ENCODE assay signal across 9 cellular contexts in the genomic region with DNA sequence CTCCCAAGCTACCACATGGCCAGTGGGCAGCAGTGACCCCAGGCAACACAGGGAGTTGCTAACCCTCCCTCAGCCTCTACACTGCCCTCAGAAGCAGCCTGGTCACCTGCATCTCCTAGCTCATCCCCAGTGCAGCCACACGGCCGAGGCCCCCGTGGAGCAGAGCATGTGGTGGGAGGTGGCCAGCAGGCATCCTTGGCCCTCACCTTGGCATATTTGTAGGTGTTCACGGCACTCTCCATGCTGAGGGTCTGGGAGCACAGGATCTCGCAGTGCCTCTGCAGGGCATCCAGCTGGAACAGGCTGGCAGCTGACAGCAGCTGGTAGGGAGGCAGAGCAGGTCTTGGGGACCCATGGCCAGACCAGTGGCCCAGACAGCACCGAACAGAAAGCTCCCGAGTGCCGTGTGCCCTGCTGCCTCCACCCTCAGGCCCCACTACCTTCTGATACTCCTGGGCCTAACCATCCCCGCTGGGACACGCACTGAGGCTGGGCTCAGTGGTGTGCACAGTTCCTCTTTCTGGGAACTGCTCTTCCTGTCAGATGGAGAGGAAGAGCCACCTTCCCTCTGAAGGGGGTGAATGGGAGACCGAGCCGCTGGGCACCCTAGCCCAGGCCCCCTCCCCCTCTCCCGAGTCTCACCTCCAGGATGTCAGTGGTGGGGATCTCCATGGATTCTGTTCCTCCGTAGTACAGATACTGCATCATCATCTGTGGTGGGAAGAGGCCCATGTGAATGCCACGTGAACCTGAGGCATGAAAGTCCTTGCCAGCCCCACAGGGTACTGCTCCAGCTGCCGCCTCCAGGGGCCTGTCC. TPM values are rescaled to one million over a fixed set of nuclear protein-coding genes. Genes with fewer than 3 reads are reported as not detected.
DNase-seq lines count a peak whose midpoint lies in the region; ATAC-seq, FAIRE-seq and TF ChIP-seq lines count a peak whose summit lies in the region.
"Had no signal": no experiment of that assay in that cellular context is flagged by ENCODE, and none has a peak within 500 bp of the region (broad histone marks: within the 10 kb centered on the region; RNA-seq: fewer than 3 reads in every experiment).

No MANE protein-coding gene starts in this region.

- CTCF ChIA-PET in GM12878 (lab: Yijun Ruan, JAX), result interaction anchor here (0.7 to 3.6 kb wide), 9 partner anchors 9 to 346 kb away, joined by 3 to 14 read pairs (median 3); a partner anchor contains a TSS
- CTCF ChIA-PET in WTC11 (lab: Charles Lee), result interaction anchor here (1.1 to 7.4 kb wide), 2 partner anchors 19 to 20 kb away, joined by 3 to 55 read pairs; no protein-coding TSS in a partner anchor

- TF ChIP-seq EP300 in GM12878 (IDR thresholded peaks at IDR 0.05; ENCODE audit: borderline replicate concordance in 1 of 2, control insufficient read depth in 1 of 2, low read depth in 2 of 2, low read length in 2 of 2), result no peak; a peak in 1 of 4 replicates

- no peaks in the 10 kb centered on the region for H3K27me3 ChIP-seq in GM12878 (replicated peaks in 1 of 2; ENCODE audit: control insufficient read depth in 2 of 2, insufficient read depth in 2 of 2, low read length in 1 of 2)
- H3K27me3 ChIP-seq: uterus had no signal

- no peaks in the 10 kb centered on the region for H3K9me3 ChIP-seq in GM12878 (replicated peaks; ENCODE audit: control insufficient read depth, insufficient read depth, low read length)
- H3K9me3 ChIP-seq: uterus had no signal

- H3K36me3 Mint-ChIP-seq in WTC11, result peaks cover 9% of the 10 kb centered on the region; the same call in 1 of the 2 replicates

- H2AFZ ChIP-seq in GM12878 (ENCODE audit: control insufficient read depth, low read depth, low read length), result no peak overlapping the region

- H3K79me2 ChIP-seq in GM12878 (ENCODE audit: control insufficient read depth, insufficient read depth, low read length), result no peaks in the 10 kb centered on the region

- peak overlapping the region; percentile 25; the same call in 1 of the 2 replicates for H3K9ac ChIP-seq in GM12878 (ENCODE audit: control insufficient read depth, insufficient read depth, low read length)

- BruUV-seq in GM12878 (replicated peaks; lab: Mats Ljungman, UMichigan), result no TSS peak

- peak; percentile 40 for DNase-seq in Ammon's horn (ENCODE audit: low spot score)
- peak; percentile 42 for DNase-seq in GM12878 (ENCODE audit: low read depth, low spot score)
- DNase-seq in stimulated activated CD4-positive, alpha-beta T cell treated with anti-CD3 and anti-CD28 coated beads, Interleukin-4, amount 100 ng/mL, for 4 hours, result no peak
- DNase-seq in RCC 7860 (ENCODE audit: low spot score), result no peak
- no peak for DNase-seq in WTC11 (ENCODE audit: low spot score)
- DNase-seq in DMS 273 (lab: John Stamatoyannopoulos, UW; ENCODE audit: unreplicated experiment), result no peak
- DNase-seq: uterus had no signal

- TF ChIP-seq CTCF in GM12878 (IDR thresholded peaks at IDR 0.05 in 2 of 3, conservative IDR thresholded peaks at IDR 0.05 in 1 of 3; ENCODE audit: control insufficient read depth in 2 of 3, extremely low read depth in 1 of 3, insufficient read depth in 1 of 3, low read depth in 3 of 3, low read length in 3 of 3) (no peak), WTC11 (IDR thresholded peaks at IDR 0.05) (no peak)

- SMC1A ChIA-PET in GM12878 (lab: Charles Lee; ENCODE audit: uncharacterized antibody, unreplicated experiment), result interaction anchor here (1.1 to 3.3 kb wide), 5 partner anchors 9 to 343 kb away, joined by 3 to 14 read pairs (median 3); no protein-coding TSS in a partner anchor

- H3K4me2 ChIP-seq in GM12878 (ENCODE audit: control insufficient read depth, insufficient read depth), result peak overlapping the region; percentile 67

- H3K4me3 Mint-ChIP-seq in WTC11, result no peak overlapping the region

- no peak overlapping the region for H3K27ac Mint-ChIP-seq in WTC11

- H4K20me1 ChIP-seq in GM12878 (ENCODE audit: control insufficient read depth, insufficient read depth), result no peaks in the 10 kb centered on the region

- in situ Hi-C loops in GM12878 (cut with MboI), result loop anchor here (25.0 kb wide), 1 partner anchor 333 kb away; no protein-coding TSS in a partner anchor

- FAIRE-seq in GM12878 (lab: Jason Lieb, UNC), result peak; percentile 73
- FAIRE-seq in RCC 7860 (lab: Jason Lieb, UNC), result no peak

- WGBS in GM12878 (ENCODE audit: insufficient coverage, insufficient replicate concordance, low lambda C conversion rate, missing lambda C conversion rate), result 13% methylated on average over 16 of the region's 16 CpGs

- no peaks in the 10 kb centered on the region for H3K4me1 Mint-ChIP-seq in WTC11

- ATAC-seq in GM19351 (IDR thresholded peaks at IDR 0.05; ENCODE audit: unreplicated experiment), result peak; percentile 74
- peak; percentile 61 for ATAC-seq in HG03097 (IDR thresholded peaks at IDR 0.05; ENCODE audit: low FRiP score, unreplicated experiment)
- peak; percentile 87 for ATAC-seq in GM12878
- no peak for ATAC-seq in WTC11

- peaks cover 21% of the 10 kb centered on the region for H3K4me1 ChIP-seq in GM12878 (ENCODE audit: control insufficient read depth, insufficient read depth, low read length)
- H3K4me1 ChIP-seq: uterus had no signal

- RAD21 ChIA-PET in GM12878 (lab: Charles Lee; ENCODE audit: unreplicated experiment), result interaction anchor here (0.9 to 2.1 kb wide), 4 partner anchors 9 to 201 kb away, joined by 3 to 15 read pairs (median 4); no protein-coding TSS in a partner anchor

- H3K4me3 ChIP-seq in GM12878, result no peak overlapping the region; the same call in 1 of the 2 replicates
- H3K4me3 ChIP-seq: uterus had no signal

- no peaks in the 10 kb centered on the region for H3K9me3 Mint-ChIP-seq in WTC11

- peak; percentile 46; the same call in 1 of the 2 replicates for TF ChIP-seq POLR2A in GM12878 (IDR thresholded peaks at IDR 0.05; ENCODE audit: low read depth, low read length)

- peak overlapping the region; percentile 45 for H3K27ac ChIP-seq in GM12878 (ENCODE audit: control insufficient read depth, insufficient read depth)

- POLR2A ChIA-PET in GM12878 (lab: Charles Lee), result interaction anchor here (0.6 to 1.7 kb wide), 2 partner anchors 9 to 20 kb away, joined by 3 to 8 read pairs; no protein-coding TSS in a partner anchor
- POLR2A ChIA-PET in WTC11 (lab: Charles Lee), result no interaction called here

- H3K27me3 Mint-ChIP-seq in WTC11 (ENCODE audit: low read depth), result no peaks in the 10 kb centered on the region

- no peak for TF ChIP-seq RAD21 in GM12878 (IDR thresholded peaks at IDR 0.05; ENCODE audit: insufficient read depth, low read depth, low read length)

- H3K36me3 ChIP-seq in GM12878 (ENCODE audit: control insufficient read depth in 2 of 2, insufficient read depth in 2 of 2, low read length in 1 of 2), result peaks cover 6 to 9% of the 10 kb centered on the region in 2 experiments; a peak in 3 of 4 replicates
- H3K36me3 ChIP-seq: uterus had no signal

- intact Hi-C loops in GM12878 (cut with micrococcal nuclease; ENCODE audit: unreplicated experiment), result no loop called here

TF ChIP-seq in GM12878, 131 proteins besides CTCF, POLR2A, EP300 and RAD21 (continues in another document):
- TF ChIP-seq TCF12 (IDR thresholded peaks at IDR 0.05; ENCODE audit: low read depth, low read length) (peak; percentile 46; the same call in 1 of the 2 replicates), ZZZ3 (IDR thresholded peaks at IDR 0.05; ENCODE audit: control insufficient read depth, insufficient read length, low read depth) (no peak)
- TF ChIP-seq, protein P1, sequence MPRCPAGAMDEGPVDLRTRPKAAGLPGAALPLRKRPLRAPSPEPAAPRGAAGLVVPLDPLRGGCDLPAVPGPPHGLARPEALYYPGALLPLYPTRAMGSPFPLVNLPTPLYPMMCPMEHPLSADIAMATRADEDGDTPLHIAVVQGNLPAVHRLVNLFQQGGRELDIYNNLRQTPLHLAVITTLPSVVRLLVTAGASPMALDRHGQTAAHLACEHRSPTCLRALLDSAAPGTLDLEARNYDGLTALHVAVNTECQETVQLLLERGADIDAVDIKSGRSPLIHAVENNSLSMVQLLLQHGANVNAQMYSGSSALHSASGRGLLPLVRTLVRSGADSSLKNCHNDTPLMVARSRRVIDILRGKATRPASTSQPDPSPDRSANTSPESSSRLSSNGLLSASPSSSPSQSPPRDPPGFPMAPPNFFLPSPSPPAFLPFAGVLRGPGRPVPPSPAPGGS (IDR thresholded peaks at IDR 0.05; ENCODE audit: borderline replicate concordance, insufficient read depth, low read depth, low read length, poor library complexity, severe bottlenecking), result no peak

TF ChIP-seq in WTC11, 78 proteins besides CTCF, POLR2A, EP300 and RAD21 (continues in another document):
- no peak for TF ChIP-seq KAT7 (CRISPR knock-in tag; IDR thresholded peaks at IDR 0.05; ENCODE audit: borderline replicate concordance)
- TF ChIP-seq PRRX2 (CRISPR knock-in tag; IDR thresholded peaks at IDR 0.05), result no peak
- no peak for TF ChIP-seq SP1 (CRISPR knock-in tag; conservative IDR thresholded peaks at IDR 0.05)
- no peak for TF ChIP-seq MXD4 (CRISPR knock-in tag; IDR thresholded peaks at IDR 0.05; ENCODE audit: borderline replicate concordance)
- TF ChIP-seq GRHL2 (CRISPR knock-in tag; IDR thresholded peaks at IDR 0.05; ENCODE audit: insufficient replicate concordance, severe bottlenecking), result no peak
- no peak for TF ChIP-seq ZNF416 (CRISPR knock-in tag; IDR thresholded peaks at IDR 0.05)
- no peak for TF ChIP-seq FOXK1 (CRISPR knock-in tag; IDR thresholded peaks at IDR 0.05)
- TF ChIP-seq, protein P2, sequence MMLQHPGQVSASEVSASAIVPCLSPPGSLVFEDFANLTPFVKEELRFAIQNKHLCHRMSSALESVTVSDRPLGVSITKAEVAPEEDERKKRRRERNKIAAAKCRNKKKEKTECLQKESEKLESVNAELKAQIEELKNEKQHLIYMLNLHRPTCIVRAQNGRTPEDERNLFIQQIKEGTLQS (CRISPR knock-in tag; conservative IDR thresholded peaks at IDR 0.05), result no peak

RNA-seq across cellular contexts. Expression of a gene that starts 48.8 kb away (rescaled TPM):
- total RNA-seq in GM12878 (2013; cell fraction: nucleolus; rRNA removed), result 84.6 and 91.9 TPM in 2 replicates
- 45.2 and 52.2 TPM in 2 replicates for total RNA-seq in GM12878 (2014; rRNA removed)
- total RNA-seq in GM12878 (2014; rRNA removed; fragmentation: Illumina TruSeq; extraction: Trizol), result 57.3 and 59.3 TPM in 2 replicates
- 92.3 and 93.8 TPM in 2 replicates for total RNA-seq in GM12878 (2021)
- 39.1 TPM for polyA plus RNA-seq in GM12878 (2011; ENCODE audit: low read depth)
- polyA plus RNA-seq in GM12878 (2011; rRNA removed), result 66.9 and 82.8 TPM in 2 replicates
- polyA plus RNA-seq in GM12878 (2011; cell fraction: cytosol; rRNA removed), result 78.5 and 82.7 TPM in 2 replicates
- polyA plus RNA-seq in GM12878 (2011; cell fraction: nucleus; rRNA removed), result 90.3 and 97.2 TPM in 2 replicates
- 46.2 and 56.8 TPM in 2 replicates for polyA plus RNA-seq in GM12878 (2012)
- 72.0 and 73.0 TPM in 2 replicates for polyA plus RNA-seq in GM12878 (2014; fragmentation: Illumina TruSeq; extraction: Trizol)
- polyA plus RNA-seq in GM12878 (2014; fragmentation: Nextera tagmentation; extraction: Ambion mirVana), result 10 to 100 TPM; 45.1 to 72.5 TPM
- 59.2 and 63.0 TPM in 2 replicates for polyA plus RNA-seq in GM12878 (2014; rRNA removed)
- 10 to 100 TPM; 92.5 to 95.5 TPM for polyA plus RNA-seq in GM12878 (2016; fragmentation: Nextera tagmentation; extraction: Ambion mirVana)
- polyA minus RNA-seq in GM12878 (2011; rRNA and poly(A)+ RNA removed), result 101 and 114 TPM in 2 replicates
- 44.4 and 58.6 TPM in 2 replicates for polyA minus RNA-seq in GM12878 (2011; cell fraction: cytosol; rRNA and poly(A)+ RNA removed)
- polyA minus RNA-seq in GM12878 (2011; cell fraction: nucleus; rRNA and poly(A)+ RNA removed), result 44.4 and 74.2 TPM in 2 replicates
- 70.8 to 75.5 TPM (median 74.7 TPM) in 3 replicates for total RNA-seq in WTC11 (2021)

Comparison
In these comparisons a context has a peak if more than half of its experiments do, and no peak if none do; other contexts are left out.
1. DNase-seq: peak in Ammon's horn (single experiment) and GM12878 (single experiment); none in stimulated activated CD4-positive, alpha-beta T cell treated with anti-CD3 and anti-CD28 coated beads, Interleukin-4, amount 100 ng/mL, for 4 hours (0 of 2), RCC 7860 (single experiment), WTC11 (single experiment) and DMS 273 (single experiment).